In the genomic region with DNA sequence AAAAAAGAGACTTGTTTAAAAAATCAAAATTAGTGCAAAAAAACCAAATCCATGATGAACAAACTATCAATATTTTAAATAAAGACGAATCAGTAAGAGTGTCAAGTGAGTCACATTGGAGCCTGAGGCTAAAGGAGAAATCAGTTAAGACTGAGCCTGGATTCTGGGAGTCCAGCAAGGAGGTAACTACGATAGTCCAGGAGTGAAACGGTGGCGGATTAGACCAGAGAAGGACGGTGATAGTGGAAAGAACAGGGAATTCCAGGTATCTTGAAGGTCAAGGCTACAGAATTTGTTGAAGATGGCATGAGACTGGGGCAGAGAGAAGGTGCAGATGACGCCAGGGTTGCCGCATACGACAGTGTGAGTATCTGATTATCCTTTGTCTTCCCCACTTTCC, we compare ENCODE assay signal across 13 cellular contexts. TPM values are rescaled to one million over a fixed set of nuclear protein-coding genes. Genes with fewer than 3 reads are reported as not detected.
A peak's percentile ranks its signal among the peaks of the same experiment; 100 is the strongest.
DNase-seq lines count a peak whose midpoint lies in the region; ATAC-seq, FAIRE-seq and TF ChIP-seq lines count a peak whose summit lies in the region.
"Had no signal": no experiment of that assay in that cellular context is flagged by ENCODE, and none has a peak within 500 bp of the region (broad histone marks: within the 10 kb centered on the region; RNA-seq: fewer than 3 reads in every experiment).

No MANE protein-coding gene starts in this region.

- no peaks in the 10 kb centered on the region for H3F3A ChIP-seq in MM.1S (ENCODE audit: insufficient read depth, low read length)

- H3K36me3 Mint-ChIP-seq in activated T-helper 17 cell treated with anti-CD3 and anti-CD28 coated beads, Interleukin-2, amount 50 U/mL, for 72 hours (ENCODE audit: low read depth), result no peaks in the 10 kb centered on the region
- H3K36me3 Mint-ChIP-seq in glutamatergic neuron (ENCODE audit: unreplicated experiment), result peaks cover 11% of the 10 kb centered on the region
- H3K36me3 Mint-ChIP-seq: CD4-positive, alpha-beta memory T cell had no signal

- peak overlapping the region; percentile 64; the same call in 1 of the 2 replicates for H2AFZ ChIP-seq in MM.1S (ENCODE audit: low read length)

- no peak for TF ChIP-seq POLR2A in H54 (IDR thresholded peaks at IDR 0.05; ENCODE audit: low read depth, low read length)

- peaks cover 10% of the 10 kb centered on the region for H3K4me1 Mint-ChIP-seq in activated T-helper 17 cell treated with anti-CD3 and anti-CD28 coated beads, Interleukin-2, amount 50 U/mL, for 72 hours
- H3K4me1 Mint-ChIP-seq in glutamatergic neuron (ENCODE audit: low read depth, unreplicated experiment), result peaks cover 9% of the 10 kb centered on the region

- H3K27ac ChIP-seq in MM.1S (ENCODE audit: low read length), result no peak overlapping the region
- H3K27ac ChIP-seq: stomach had no signal

- no peak for TF ChIP-seq CTCF in D721Med (IDR thresholded peaks at IDR 0.05; ENCODE audit: insufficient read depth, missing control alignments)
- no peak for TF ChIP-seq CTCF in MM.1S (IDR thresholded peaks at IDR 0.05; ENCODE audit: low read length)
- TF ChIP-seq CTCF in glutamatergic neuron (IDR thresholded peaks at IDR 0.05; ENCODE audit: partially characterized antibody, unreplicated experiment), result no peak

- H3K4me1 ChIP-seq in MM.1S (ENCODE audit: low read length), result no peaks in the 10 kb centered on the region

- peak overlapping the region; percentile 52 for H3K27ac Mint-ChIP-seq in activated T-helper 17 cell treated with anti-CD3 and anti-CD28 coated beads, Interleukin-2, amount 50 U/mL, for 72 hours
- H3K27ac Mint-ChIP-seq in glutamatergic neuron (ENCODE audit: unreplicated experiment), result no peak overlapping the region
- H3K27ac Mint-ChIP-seq: nephron progenitor cell had no signal

- H3K4me3 ChIP-seq in MM.1S (ENCODE audit: low read length), result no peak overlapping the region
- H3K4me3 ChIP-seq: stomach had no signal

- H3K27me3 ChIP-seq in MM.1S (replicated peaks; ENCODE audit: insufficient read depth, low read length), result no peaks in the 10 kb centered on the region

- H3K9me2 ChIP-seq in MM.1S (replicated peaks; ENCODE audit: insufficient read depth, low read length), result no peaks in the 10 kb centered on the region

- H3K4me2 ChIP-seq in MM.1S (ENCODE audit: low read depth, low read length), result peak overlapping the region; percentile 52; the same call in 1 of the 2 replicates

- no peak for DNase-seq in D721Med (ENCODE audit: insufficient read length, low spot score)
- no peak for DNase-seq in MM.1S
- no peak for DNase-seq in glutamatergic neuron
- DNase-seq in T-helper 2 cell, result no peak
- no peak for DNase-seq in DMS 273 (lab: John Stamatoyannopoulos, UW; ENCODE audit: unreplicated experiment)
- no peak for DNase-seq in H54 (ENCODE audit: insufficient read length, low spot score)
- no peak for DNase-seq in activated CD4-positive, alpha-beta T cell treated with anti-CD3 and anti-CD28 coated beads, Interleukin-2, amount 50 U/mL, for 48 hours

- H3K4me3 Mint-ChIP-seq in activated T-helper 17 cell treated with anti-CD3 and anti-CD28 coated beads, Interleukin-2, amount 50 U/mL, for 72 hours, result peak overlapping the region; percentile 39
- peak overlapping the region; percentile 4 for H3K4me3 Mint-ChIP-seq in glutamatergic neuron (ENCODE audit: unreplicated experiment)
- H3K4me3 Mint-ChIP-seq: nephron progenitor cell had no signal

- no peaks in the 10 kb centered on the region for H3K27me3 Mint-ChIP-seq in activated T-helper 17 cell treated with anti-CD3 and anti-CD28 coated beads, Interleukin-2, amount 50 U/mL, for 72 hours
- H3K27me3 Mint-ChIP-seq in glutamatergic neuron (ENCODE audit: unreplicated experiment), result peaks cover 18% of the 10 kb centered on the region

- H4K20me1 ChIP-seq in MM.1S (ENCODE audit: insufficient read depth, low read length), result no peaks in the 10 kb centered on the region

- no peak overlapping the region for H3K9ac ChIP-seq in MM.1S (ENCODE audit: low read length)

- H3K9me3 ChIP-seq in MM.1S (replicated peaks; ENCODE audit: insufficient read depth, low read length), result no peaks in the 10 kb centered on the region
- H3K9me3 ChIP-seq: stomach had no signal

- H3K9me3 Mint-ChIP-seq in activated T-helper 17 cell treated with anti-CD3 and anti-CD28 coated beads, Interleukin-2, amount 50 U/mL, for 72 hours, result no peaks in the 10 kb centered on the region
- H3K9me3 Mint-ChIP-seq in glutamatergic neuron (ENCODE audit: unreplicated experiment), result peaks cover 16% of the 10 kb centered on the region

- no peak for ATAC-seq in activated T-helper 17 cell treated with anti-CD3 and anti-CD28 coated beads, Interleukin-2, amount 50 U/mL, for 72 hours (replicated peaks)

- H3K79me2 ChIP-seq in MM.1S (ENCODE audit: low read length), result no peaks in the 10 kb centered on the region

- H3K36me3 ChIP-seq in MM.1S (replicated peaks; ENCODE audit: insufficient read depth, low read length), result no peaks in the 10 kb centered on the region
- H3K36me3 ChIP-seq: stomach had no signal

- peak; percentile 77 for FAIRE-seq in D721Med (lab: Jason Lieb, UNC)
- FAIRE-seq in H54 (lab: Jason Lieb, UNC), result no peak
- FAIRE-seq: islet of Langerhans had no signal

RNA-seq across cellular contexts. Expression of a gene that starts 7.0 kb away (rescaled TPM):
- total RNA-seq in activated T-helper 17 cell treated with anti-CD3 and anti-CD28 coated beads, Interleukin-2, amount 50 U/mL, for 72 hours, result under 1 TPM; 0.42 to 0.73 TPM
- 1.7 TPM for total RNA-seq in glutamatergic neuron (ENCODE audit: unreplicated experiment)
- total RNA-seq: ureter had no signal

RNA-seq across cellular contexts. Expression of a gene that starts 35.8 kb away (rescaled TPM):
- total RNA-seq in activated T-helper 17 cell treated with anti-CD3 and anti-CD28 coated beads, Interleukin-2, amount 50 U/mL, for 72 hours, result 10 to 100 TPM; 18.6 to 56.3 TPM
- 31.0 TPM for total RNA-seq in glutamatergic neuron (ENCODE audit: unreplicated experiment)
